Comparison of ENCODE assay signal across 25 cellular contexts in genomic region chr1:170674239-170674638, GRCh38. TPM values are rescaled to one million over a fixed set of nuclear protein-coding genes. Genes with fewer than 3 reads are reported as not detected.
DNase-seq lines count a peak whose midpoint lies in the region; ATAC-seq, FAIRE-seq and TF ChIP-seq lines count a peak whose summit lies in the region.
"Had no signal": no experiment of that assay in that cellular context is flagged by ENCODE, and none has a peak within 500 bp of the region (broad histone marks: within the 10 kb centered on the region; RNA-seq: fewer than 3 reads in every experiment).

No MANE protein-coding gene starts in this region.

- H4K20me1 ChIP-seq in smooth muscle cell (ENCODE audit: low read depth): peaks cover 23% of the 10 kb centered on the region

- no peaks in the 10 kb centered on the region for H3F3A ChIP-seq in smooth muscle cell (ENCODE audit: low read depth)

- H3K79me2 ChIP-seq in smooth muscle cell (ENCODE audit: low read depth): peaks cover 95% of the 10 kb centered on the region

- WGBS in gastroesophageal sphincter (ENCODE audit: low coverage in 1 of 2), 2 donors: 59 to 66% methylated on average over 3 of the region's 3 CpGs
- WGBS in smooth muscle cell (ENCODE audit: low lambda C conversion rate): 74% methylated on average over 3 of the region's 3 CpGs

- H3K36me3 ChIP-seq in adipocyte (ENCODE audit: control insufficient read depth, insufficient read depth, low read length, severe bottlenecking): peaks cover 4% of the 10 kb centered on the region
- no peaks in the 10 kb centered on the region for H3K36me3 ChIP-seq in gastroesophageal sphincter
- H3K36me3 ChIP-seq in smooth muscle cell (ENCODE audit: low read depth): no peaks in the 10 kb centered on the region
- H3K36me3 ChIP-seq: neural progenitor cell had no signal

- H3K9ac ChIP-seq in adipocyte (ENCODE audit: low read length) (peak overlapping the region; percentile 74), smooth muscle cell (ENCODE audit: low read depth) (no peak overlapping the region)
- H3K9ac ChIP-seq: neural progenitor cell had no signal

- no peak for TF ChIP-seq EP300 in gastroesophageal sphincter (IDR thresholded peaks at IDR 0.05)

- H3K4me1 ChIP-seq in adipocyte (ENCODE audit: control insufficient read depth, insufficient read depth, low read length) (peaks cover 97% of the 10 kb centered on the region), gastroesophageal sphincter (peaks cover 0 to 5% (median 0%) of the 10 kb centered on the region in 3 donors), smooth muscle cell (ENCODE audit: low read depth) (peaks cover 3% of the 10 kb centered on the region)
- H3K4me1 ChIP-seq: neural progenitor cell had no signal

- H3K9me3 ChIP-seq in adipocyte (ENCODE audit: control insufficient read depth, low read length): no peaks in the 10 kb centered on the region
- no peaks in the 10 kb centered on the region for H3K9me3 ChIP-seq in gastroesophageal sphincter
- no peaks in the 10 kb centered on the region for H3K9me3 ChIP-seq in smooth muscle cell (replicated peaks; ENCODE audit: low read depth)
- H3K9me3 ChIP-seq: mucosa of descending colon had no signal

- FAIRE-seq in D721Med (lab: Jason Lieb, UNC): no peak
- FAIRE-seq: keratinocyte had no signal

- no peak overlapping the region for H3K27ac ChIP-seq in gastroesophageal sphincter
- peak overlapping the region; percentile 47 for H3K27ac ChIP-seq in smooth muscle cell (ENCODE audit: low read depth)
- H3K27ac ChIP-seq: C4-2B, epithelial cell of prostate, neural progenitor cell had no signal

- no peak for TF ChIP-seq POLR2A in gastroesophageal sphincter (IDR thresholded peaks at IDR 0.05)

- H3K4me3 ChIP-seq in AG10803 (ENCODE audit: low read length) (no peak overlapping the region), adipocyte (ENCODE audit: low read length) (peak overlapping the region; percentile 61), gastroesophageal sphincter (no peak overlapping the region), smooth muscle cell (no peak overlapping the region)
- H3K4me3 ChIP-seq: mucosa of descending colon, neural progenitor cell had no signal

- ATAC-seq in gastroesophageal sphincter: peak; percentile 49
- no peak for ATAC-seq in GM21447 (IDR thresholded peaks at IDR 0.05; ENCODE audit: unreplicated experiment)
- no peak for ATAC-seq in GM21367 (IDR thresholded peaks at IDR 0.05; ENCODE audit: unreplicated experiment)
- ATAC-seq: mucosa of descending colon, T-cell had no signal

- H3K4me2 ChIP-seq in smooth muscle cell: peak overlapping the region; percentile 54
- H3K4me2 ChIP-seq: neural progenitor cell had no signal

- TF ChIP-seq CTCF in AG10803 (conservative IDR thresholded peaks at IDR 0.05; ENCODE audit: low read length): no peak
- TF ChIP-seq CTCF in gastroesophageal sphincter (IDR thresholded peaks at IDR 0.05): no peak
- no peak for TF ChIP-seq CTCF in smooth muscle cell (IDR thresholded peaks at IDR 0.05; ENCODE audit: borderline replicate concordance, insufficient read depth, poor library complexity, severe bottlenecking)
- no peak for TF ChIP-seq CTCF in D721Med (IDR thresholded peaks at IDR 0.05; ENCODE audit: insufficient read depth, missing control alignments)

- H2AFZ ChIP-seq in smooth muscle cell (ENCODE audit: low read depth): no peak overlapping the region
- H2AFZ ChIP-seq: neural progenitor cell had no signal

- H3K27me3 ChIP-seq in adipocyte (replicated peaks; ENCODE audit: control insufficient read depth, insufficient read depth, low read length): no peaks in the 10 kb centered on the region
- peaks cover 57% of the 10 kb centered on the region for H3K27me3 ChIP-seq in gastroesophageal sphincter
- peaks cover 21% of the 10 kb centered on the region for H3K27me3 ChIP-seq in smooth muscle cell (ENCODE audit: low read depth)

- DNase-seq in AG10803 (ENCODE audit: low read depth) (peak; percentile 89), adipocyte (ENCODE audit: low read depth) (peak; percentile 76), smooth muscle cell (lab: John Stamatoyannopoulos, UW; ENCODE audit: unreplicated experiment) (no peak), D721Med (ENCODE audit: insufficient read length, low spot score) (no peak), nucleus accumbens (lab: John Stamatoyannopoulos, UW) (no peak)
- DNase-seq: ACHN; activated CD4-positive, alpha-beta memory T cell treated with anti-CD3 and anti-CD28 coated beads, Interleukin-2, amount 10 ng/mL, durations not matched to agents 7 days and 5 days; Calu3; EL; KBM-7; MM.1S; mucosa of descending colon; NCI-H1436; NCI-H510A; SHP77 treated with DMSO at 0.1 percent for 48 hours; T-cell had no signal

RNA-seq across cellular contexts. Expression of gene PRRX1, which starts 10.3 kb away (rescaled TPM):
- 10 to 100 TPM; 13.4 to 27.9 (median 21.4) TPM for total RNA-seq in gastroesophageal sphincter
- total RNA-seq in smooth muscle cell: 59.6 and 85.0 TPM in 2 replicates
- 24.9 and 31.9 TPM in 2 replicates for polyA plus RNA-seq in smooth muscle cell
- total RNA-seq: activated CD4-positive, alpha-beta memory T cell treated with anti-CD3 and anti-CD28 coated beads, Interleukin-2, amount 10 ng/mL, durations not matched to agents 7 days and 5 days; activated T-helper 2 cell treated with anti-CD3 and anti-CD28 coated beads, Interferon-gamma antibody, Interleukin-2, Interleukin-4, amounts not matched to agents 10 μg/mL and 5 μg/mL and 100 μg/mL, durations not matched to agents 14 hours and 24 hours and 36 hours; HT-29 had no signal
- polyA plus RNA-seq: keratinocyte had no signal

Comparison
In these comparisons a context has a peak if more than half of its experiments do, and no peak if none do; other contexts are left out.
1. DNase-seq: peak in AG10803 (single experiment) and adipocyte (single experiment); none in smooth muscle cell (single experiment), D721Med (single experiment) and nucleus accumbens (0 of 56).